Comparison of ENCODE assay signal across 14 cellular contexts in genomic region chr5:125005287-125005686, GRCh38.
DNase-seq lines count a peak whose midpoint lies in the region; ATAC-seq and TF ChIP-seq lines count a peak whose summit lies in the region.
"Had no signal": no experiment of that assay in that cellular context is flagged by ENCODE, and none has a peak within 500 bp of the region (broad histone marks: within the 10 kb centered on the region; RNA-seq: fewer than 3 reads in every experiment).

No MANE protein-coding gene starts in this region.

- H3K4me3 Mint-ChIP-seq in T-helper 2 cell treated with Interferon-gamma antibody and Interleukin-4, amounts not matched to agents 5 μg/mL and 100 μg/mL, for 36 hours: no peak overlapping the region
- H3K4me3 Mint-ChIP-seq: activated CD8-positive, alpha-beta T cell treated with anti-CD3 and anti-CD28 coated beads, Interleukin-2, amount 10 ng/mL, durations not matched to agents 7 days and 5 days; activated naive CD8-positive, alpha-beta T cell; nephron had no signal

- no peak overlapping the region for H3K4me3 ChIP-seq in neural cell (ENCODE audit: low read length)
- H3K4me3 ChIP-seq: gastrocnemius medialis had no signal

- H3F3A ChIP-seq in neural cell (ENCODE audit: insufficient read depth, low read length, poor library complexity, severe bottlenecking): no peaks in the 10 kb centered on the region

- no peaks in the 10 kb centered on the region for H4K20me1 ChIP-seq in neural cell (ENCODE audit: insufficient read depth)

- no peaks in the 10 kb centered on the region for H3K27me3 ChIP-seq in neural cell (ENCODE audit: insufficient read depth, low read depth, low read length)
- H3K27me3 ChIP-seq: gastrocnemius medialis had no signal

- H2AFZ ChIP-seq in neural cell (ENCODE audit: low read depth, low read length): no peak overlapping the region

- DNase-seq in MV-4-11 (lab: John Stamatoyannopoulos, UW) (peak; percentile 62), inferior parietal cortex (ENCODE audit: extremely low spot score) (no peak), GF-D8 (lab: John Stamatoyannopoulos, UW) (no peak)
- no peak for DNase-seq in T-helper 2 cell treated with Interferon-gamma antibody and Interleukin-4, amounts not matched to agents 5 μg/mL and 100 μg/mL, for 36 hours (ENCODE audit: low spot score)
- DNase-seq in activated T-cell treated with anti-CD3 and anti-CD28 coated beads, Interleukin-2, amount 50 U/mL, for 48 hours: no peak
- DNase-seq: activated CD8-positive, alpha-beta T cell treated with anti-CD3 and anti-CD28 coated beads, Interleukin-2, amount 10 ng/mL, durations not matched to agents 7 days and 5 days; cortex of kidney; gastrocnemius medialis; stimulated activated CD4-positive, alpha-beta T cell treated with anti-CD3 and anti-CD28 coated beads, Interleukin-15, amount 100 ng/mL, for 24 hours had no signal

- H3K9ac ChIP-seq in neural cell (ENCODE audit: low read length): no peak overlapping the region

- H3K27ac Mint-ChIP-seq in T-helper 2 cell treated with Interferon-gamma antibody and Interleukin-4, amounts not matched to agents 5 μg/mL and 100 μg/mL, for 36 hours: no peak overlapping the region
- H3K27ac Mint-ChIP-seq: activated CD8-positive, alpha-beta T cell treated with anti-CD3 and anti-CD28 coated beads, Interleukin-2, amount 10 ng/mL, durations not matched to agents 7 days and 5 days; activated naive CD8-positive, alpha-beta T cell had no signal

- no peak for TF ChIP-seq EP300 in neural cell (conservative IDR thresholded peaks at IDR 0.05; ENCODE audit: poor library complexity, severe bottlenecking)

- peaks cover 2% of the 10 kb centered on the region for H3K4me1 Mint-ChIP-seq in T-helper 2 cell treated with Interferon-gamma antibody and Interleukin-4, amounts not matched to agents 5 μg/mL and 100 μg/mL, for 36 hours (ENCODE audit: low read depth)

- H3K79me2 ChIP-seq in neural cell (replicated peaks; ENCODE audit: insufficient read depth, low read length): no peaks in the 10 kb centered on the region

- no peaks in the 10 kb centered on the region for H3K36me3 ChIP-seq in neural cell (ENCODE audit: insufficient read depth, low read length)
- H3K36me3 ChIP-seq: gastrocnemius medialis had no signal

- H3K36me3 Mint-ChIP-seq in T-helper 2 cell treated with Interferon-gamma antibody and Interleukin-4, amounts not matched to agents 5 μg/mL and 100 μg/mL, for 36 hours (ENCODE audit: low read depth): no peaks in the 10 kb centered on the region
- H3K36me3 Mint-ChIP-seq: activated naive CD8-positive, alpha-beta T cell had no signal

- no peaks in the 10 kb centered on the region for H3K27me3 Mint-ChIP-seq in T-helper 2 cell treated with Interferon-gamma antibody and Interleukin-4, amounts not matched to agents 5 μg/mL and 100 μg/mL, for 36 hours (ENCODE audit: low read depth)
- H3K27me3 Mint-ChIP-seq: activated naive CD8-positive, alpha-beta T cell had no signal

- no peak for TF ChIP-seq RAD21 in neural cell (conservative IDR thresholded peaks at IDR 0.05)

- H3K9me3 ChIP-seq in neural cell (ENCODE audit: low read length): no peaks in the 10 kb centered on the region
- H3K9me3 ChIP-seq: gastrocnemius medialis had no signal

- no peak overlapping the region for H3K4me2 ChIP-seq in neural cell (ENCODE audit: low read length)

- H3K27ac ChIP-seq in neural cell (ENCODE audit: low read length): peak overlapping the region; percentile 32
- H3K27ac ChIP-seq: gastrocnemius medialis had no signal

- H3K9me3 Mint-ChIP-seq in T-helper 2 cell treated with Interferon-gamma antibody and Interleukin-4, amounts not matched to agents 5 μg/mL and 100 μg/mL, for 36 hours: no peaks in the 10 kb centered on the region

- peak; percentile 43 for ATAC-seq in GM18517 (IDR thresholded peaks at IDR 0.05; ENCODE audit: unreplicated experiment)
- peak; percentile 36 for ATAC-seq in HG02610 (IDR thresholded peaks at IDR 0.05; ENCODE audit: unreplicated experiment)
- ATAC-seq: activated CD8-positive, alpha-beta T cell treated with anti-CD3 and anti-CD28 coated beads, Interleukin-2, amount 10 ng/mL, durations not matched to agents 7 days and 5 days; gastrocnemius medialis had no signal

- H3K9me2 ChIP-seq in neural cell (ENCODE audit: insufficient read depth, low read length): no peaks in the 10 kb centered on the region

- no peak for TF ChIP-seq CTCF in neural cell (IDR thresholded peaks at IDR 0.05; ENCODE audit: poor library complexity, severe bottlenecking)

TF ChIP-seq in neural cell, 6 proteins besides CTCF, POLR2A, EP300 and RAD21:
- TF ChIP-seq TAF1 (IDR thresholded peaks at IDR 0.05; ENCODE audit: low read depth) (no peak), MXI1 (conservative IDR thresholded peaks at IDR 0.05; ENCODE audit: poor library complexity, severe bottlenecking) (no peak)
